ENCODE assay signal across 12 cellular contexts in genomic region chr11:94766656-94767291, GRCh38. TPM values are rescaled to one million over a fixed set of nuclear protein-coding genes. Genes with fewer than 3 reads are reported as not detected.
A peak's percentile ranks its signal among the peaks of the same experiment; 100 is the strongest.
DNase-seq lines count a peak whose midpoint lies in the region; ATAC-seq and TF ChIP-seq lines count a peak whose summit lies in the region.
"Had no signal": no experiment of that assay in that cellular context is flagged by ENCODE, and none has a peak within 500 bp of the region (broad histone marks: within the 10 kb centered on the region; RNA-seq: fewer than 3 reads in every experiment).

No MANE protein-coding gene starts in this region.

- CTCF ChIA-PET in Caco-2 (lab: Charles Lee): interaction anchor here (3.4 kb wide), 1 partner anchor 144 kb away, joined by 24 read pairs; no protein-coding TSS in a partner anchor

- H3K27me3 ChIP-seq in Caco-2 (replicated peaks; ENCODE audit: control insufficient read depth, insufficient read depth, low read length) (no peaks in the 10 kb centered on the region), rectal smooth muscle tissue (ENCODE audit: control insufficient read depth, insufficient read depth, low read length) (no peaks in the 10 kb centered on the region), aorta (ENCODE audit: control insufficient read depth in 1 of 2, insufficient read depth in 2 of 2, low read length in 1 of 2) (no peaks in the 10 kb centered on the region), SJCRH30 (no peaks in the 10 kb centered on the region)

- no peaks in the 10 kb centered on the region for H3K36me3 ChIP-seq in Caco-2 (ENCODE audit: control insufficient read depth, insufficient read depth, low read length)
- H3K36me3 ChIP-seq in rectal smooth muscle tissue (ENCODE audit: control insufficient read depth, insufficient read depth, low read length): no peaks in the 10 kb centered on the region
- H3K36me3 ChIP-seq in aorta (ENCODE audit: control insufficient read depth in 1 of 2, insufficient read depth in 2 of 2, low read length in 1 of 2): no peaks in the 10 kb centered on the region
- H3K36me3 ChIP-seq in SJCRH30: 0 out of 2 replicates have a peak, but pooled peaks cover 3% of the 10 kb centered on the region

- intact Hi-C loops in Caco-2 (cut with micrococcal nuclease; ENCODE audit: unreplicated experiment): loop anchor here (5.0 kb wide), 3 partner anchors 129 to 219 kb away; partner anchors contain the start of genes CWC15 and KDM4D
- intact Hi-C loops in aorta (cut with DNase I): loop anchor here in 1 of 2 donors (10.0 kb wide), 1 partner anchor 142 kb away; no protein-coding TSS in a partner anchor
- intact Hi-C loops in posterior vena cava (cut with DNase I): no loop called here

- no TSS peak for BruUV-seq in Caco-2 (replicated peaks; lab: Mats Ljungman, UMichigan)

- WGBS in aorta, 2 donors: 61 to 62% methylated on average over 6 of the region's 6 CpGs

- H3K36me3 Mint-ChIP-seq in Caco-2 (ENCODE audit: insufficient read depth, unreplicated experiment): peaks cover 5% of the 10 kb centered on the region
- H3K36me3 Mint-ChIP-seq: naive thymus-derived CD8-positive, alpha-beta T cell had no signal

- ATAC-seq in aorta (ENCODE audit: low FRiP score) (no peak), HG02870 (IDR thresholded peaks at IDR 0.05; ENCODE audit: unreplicated experiment) (no peak)
- ATAC-seq: naive thymus-derived CD8-positive, alpha-beta T cell had no signal

- H3K4me1 Mint-ChIP-seq in Caco-2 (ENCODE audit: low read depth, unreplicated experiment): peaks cover 15% of the 10 kb centered on the region

- H3K9me3 Mint-ChIP-seq in Caco-2 (ENCODE audit: unreplicated experiment): peaks cover under 1% of the 10 kb centered on the region
- H3K9me3 Mint-ChIP-seq: naive thymus-derived CD8-positive, alpha-beta T cell had no signal

- no peak overlapping the region for H3K4me3 Mint-ChIP-seq in Caco-2 (ENCODE audit: unreplicated experiment)
- H3K4me3 Mint-ChIP-seq: activated CD8-positive, alpha-beta T cell treated with anti-CD3 and anti-CD28 coated beads, Interleukin-2, amount 10 ng/mL, durations not matched to agents 7 days and 5 days had no signal

- H3K27ac ChIP-seq in rectal smooth muscle tissue (ENCODE audit: low read depth, low read length) (peak overlapping the region; percentile 94), aorta (ENCODE audit: low read depth in 1 of 2, low read length in 2 of 2) (peak overlapping the region in 1 of 2 donors; percentile 9), SJCRH30 (no peak overlapping the region)

- H3K4me3 ChIP-seq in Caco-2 (ENCODE audit: low read depth, low read length): no peak overlapping the region
- H3K4me3 ChIP-seq in fibroblast of villous mesenchyme (ENCODE audit: low read depth, low read length): no peak overlapping the region
- H3K4me3 ChIP-seq in rectal smooth muscle tissue (ENCODE audit: low read length): peak overlapping the region; percentile 75
- H3K4me3 ChIP-seq in aorta (ENCODE audit: low read length in 2 of 2): no peak overlapping the region
- no peak overlapping the region for H3K4me3 ChIP-seq in SJCRH30

- no peaks in the 10 kb centered on the region for H3K9me3 ChIP-seq in Caco-2
- H3K9me3 ChIP-seq in aorta (ENCODE audit: control insufficient read depth, low read length): no peaks in the 10 kb centered on the region
- H3K9me3 ChIP-seq in SJCRH30 (replicated peaks): no peaks in the 10 kb centered on the region

- POLR2A ChIA-PET in Caco-2 (lab: Charles Lee): no interaction called here

- H3K27me3 Mint-ChIP-seq in Caco-2 (ENCODE audit: insufficient read depth, unreplicated experiment): no peaks in the 10 kb centered on the region

- H3K27ac Mint-ChIP-seq in Caco-2 (ENCODE audit: unreplicated experiment): no peak overlapping the region
- H3K27ac Mint-ChIP-seq: activated CD8-positive, alpha-beta T cell treated with anti-CD3 and anti-CD28 coated beads, Interleukin-2, amount 10 ng/mL, durations not matched to agents 7 days and 5 days; naive thymus-derived CD8-positive, alpha-beta T cell had no signal

- TF ChIP-seq CTCF in Caco-2 (IDR thresholded peaks at IDR 0.05; ENCODE audit: insufficient read depth in 1 of 2, low read depth in 1 of 2, low read length in 1 of 2, severe bottlenecking in 1 of 2, unreplicated experiment in 1 of 2) (no peak), fibroblast of villous mesenchyme (IDR thresholded peaks at IDR 0.05; ENCODE audit: insufficient read depth, low read depth, low read length) (no peak)

- H3K4me1 ChIP-seq in Caco-2: peaks cover 38% of the 10 kb centered on the region
- H3K4me1 ChIP-seq in rectal smooth muscle tissue (ENCODE audit: control insufficient read depth, insufficient read depth, low read length): peaks cover 32% of the 10 kb centered on the region
- H3K4me1 ChIP-seq in aorta (ENCODE audit: control insufficient read depth in 1 of 2, insufficient read depth in 2 of 2, low read length in 2 of 2): peaks cover 0 to 7% of the 10 kb centered on the region in 2 donors
- H3K4me1 ChIP-seq in SJCRH30: peaks cover 3% of the 10 kb centered on the region; the same call in 1 of the 2 replicates

- peak; percentile 52 to 69 for DNase-seq in Caco-2
- DNase-seq in SK-N-DZ (ENCODE audit: low spot score): peak; percentile 64
- DNase-seq in fibroblast of villous mesenchyme (ENCODE audit: low read depth): peak; percentile 78
- DNase-seq in aorta: no peak
- no peak for DNase-seq in posterior vena cava (ENCODE audit: low spot score)
- no peak for DNase-seq in SJCRH30
- DNase-seq: activated CD8-positive, alpha-beta T cell treated with anti-CD3 and anti-CD28 coated beads, Interleukin-2, amount 10 ng/mL, durations not matched to agents 7 days and 5 days; anterior cingulate cortex; naive thymus-derived CD8-positive, alpha-beta T cell; stimulated activated CD4-positive, alpha-beta T cell treated with anti-CD3 and anti-CD28 coated beads, Interleukin-4, amount 100 ng/mL, for 24 hours had no signal

- no peak overlapping the region for H3K9ac ChIP-seq in rectal smooth muscle tissue (ENCODE audit: low read length)

RNA-seq across cellular contexts. Expression of gene AMOTL1, which starts 1.4 kb away (rescaled TPM):
- 60.8 and 64.6 TPM in 2 replicates for total RNA-seq in Caco-2 (2022)
- 29.1 and 29.3 TPM in 2 replicates for polyA plus RNA-seq in SK-N-DZ (2014; cell fraction: cytosol; rRNA removed)
- 22.3 and 29.8 TPM in 2 replicates for polyA plus RNA-seq in SK-N-DZ (2014; cell fraction: nucleus; rRNA removed)
- 25.9 and 27.7 TPM in 2 replicates for total RNA-seq in fibroblast of villous mesenchyme
- total RNA-seq in aorta: 10 to 100 TPM; 66.2 to 78.5 TPM
- 10 to 100 TPM; 12.5 to 13.0 TPM for polyA plus RNA-seq in aorta
- 10 to 100 TPM; 47.7 to 78.9 TPM for total RNA-seq in posterior vena cava
- total RNA-seq in SJCRH30 (2014; rRNA removed; shearing (Covaris generic)): 52.5 and 57.4 TPM in 2 replicates

Comparison
In these comparisons a context has a peak if more than half of its experiments do, and no peak if none do; other contexts are left out.
1. DNase-seq: peak in Caco-2 (2 of 2), SK-N-DZ (single experiment) and fibroblast of villous mesenchyme (single experiment); none in aorta (0 of 2), posterior vena cava (single experiment) and SJCRH30 (0 of 2).